In the genomic region with DNA sequence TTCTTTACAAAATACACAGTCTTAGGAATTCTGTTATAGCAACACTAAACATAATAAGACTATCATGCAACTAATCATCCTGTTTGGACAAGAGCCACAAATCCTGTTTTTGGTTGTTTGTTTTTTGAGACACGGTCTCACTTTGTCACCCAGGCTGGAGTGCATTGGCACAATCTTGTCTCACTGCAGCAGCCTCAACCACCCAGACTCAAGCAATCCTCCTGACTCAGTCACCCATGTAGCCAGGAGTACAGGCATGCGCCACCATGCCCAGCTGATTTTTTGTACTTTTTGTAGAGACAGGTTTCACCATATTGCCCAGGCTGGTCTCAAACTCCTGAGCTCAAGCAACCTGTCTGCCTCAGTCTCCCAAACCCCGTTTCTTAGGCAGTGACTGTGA, we compare ENCODE assay signal across 1 cellular context.
TF ChIP-seq lines count a peak whose summit lies in the region.

No MANE protein-coding gene starts in this region.

TF ChIP-seq in K562, 482 proteins besides CTCF, POLR2A, EP300 and RAD21 (continued from another document):
- TF ChIP-seq FOXO4 (CRISPR knock-in tag; IDR thresholded peaks at IDR 0.05) (no peak), PREB (CRISPR knock-in tag; IDR thresholded peaks at IDR 0.05) (no peak), FOS (IDR thresholded peaks at IDR 0.05; ENCODE audit: extremely low read depth, insufficient read length) (no peak), PTRF (tag; IDR thresholded peaks at IDR 0.05) (no peak), USF1 (CRISPR knock-in tag; IDR thresholded peaks at IDR 0.05) (no peak), SIN3A (IDR thresholded peaks at IDR 0.05; ENCODE audit: borderline replicate concordance in 2 of 2, control insufficient read depth in 1 of 2, low read depth in 2 of 2, low read length in 2 of 2) (no peak), TAF9B (IDR thresholded peaks at IDR 0.05; ENCODE audit: partially characterized antibody) (no peak), ATF7 (IDR thresholded peaks at IDR 0.05) (no peak), EZH2 (IDR thresholded peaks at IDR 0.05; ENCODE audit: borderline replicate concordance, low read depth, low read length) (no peak), TCF3 (CRISPR knock-in tag; IDR thresholded peaks at IDR 0.05) (no peak), ZNF79 (CRISPR knock-in tag; IDR thresholded peaks at IDR 0.05; ENCODE audit: low read depth) (no peak), CBX1 (IDR thresholded peaks at IDR 0.05; ENCODE audit: low read depth) (no peak), NFE2 (IDR thresholded peaks at IDR 0.05; ENCODE audit: low read depth) (no peak), ZNF707 (CRISPR knock-in tag; conservative IDR thresholded peaks at IDR 0.05) (no peak), ZNF384 (IDR thresholded peaks at IDR 0.05; ENCODE audit: low read depth, low read length) (no peak)
